ENCODE assay signal across 8 cellular contexts in genomic region chr11:110349109-110349996, GRCh38. TPM values are rescaled to one million over a fixed set of nuclear protein-coding genes. Genes with fewer than 3 reads are reported as not detected.
DNase-seq lines count a peak whose midpoint lies in the region; ATAC-seq, FAIRE-seq and TF ChIP-seq lines count a peak whose summit lies in the region.

No MANE protein-coding gene starts in this region.

- no peaks in the 10 kb centered on the region for H3K27me3 ChIP-seq in tibial nerve

- TF ChIP-seq CTCF in tibial nerve (IDR thresholded peaks at IDR 0.05) (no peak), glutamatergic neuron (IDR thresholded peaks at IDR 0.05; ENCODE audit: partially characterized antibody, unreplicated experiment) (no peak)

- no peaks in the 10 kb centered on the region for H3K36me3 Mint-ChIP-seq in glutamatergic neuron (ENCODE audit: unreplicated experiment)

- peak; percentile 96 for FAIRE-seq in GM18507 (lab: Jason Lieb, UNC)

- peaks cover 0 to 24% (median 6%) of the 10 kb centered on the region in 4 donors for H3K4me1 ChIP-seq in tibial nerve

- no peaks in the 10 kb centered on the region for H3K27me3 Mint-ChIP-seq in glutamatergic neuron (ENCODE audit: unreplicated experiment)

- H3K36me3 ChIP-seq in SK-N-MC (ENCODE audit: insufficient read depth, low read length) (no peaks in the 10 kb centered on the region), tibial nerve (no peaks in the 10 kb centered on the region)

- DNase-seq in GM18507 (ENCODE audit: extremely low spot score, insufficient read length, low read depth): peak; percentile 54
- no peak for DNase-seq in SK-N-MC (ENCODE audit: low read depth, low spot score)
- DNase-seq in foreskin melanocyte: peak; percentile 93
- DNase-seq in tibial nerve (ENCODE audit: low spot score in 2 of 2): no peak
- DNase-seq in HPDE6-E6E7 (ENCODE audit: extremely low spot score): no peak
- no peak for DNase-seq in glutamatergic neuron
- no peak for DNase-seq in HUDEP-2 (lab: John Stamatoyannopoulos, UW; ENCODE audit: unreplicated experiment in 76 of 76)

- no peak overlapping the region for H3K4me3 Mint-ChIP-seq in glutamatergic neuron (ENCODE audit: unreplicated experiment)

- TF ChIP-seq EP300 in tibial nerve (IDR thresholded peaks at IDR 0.05): no peak

- no peaks in the 10 kb centered on the region for H3K9me3 ChIP-seq in SK-N-MC (ENCODE audit: low read depth, low read length)
- H3K9me3 ChIP-seq in tibial nerve: no peaks in the 10 kb centered on the region

- TF ChIP-seq POLR2A in tibial nerve (IDR thresholded peaks at IDR 0.05): no peak

- no peaks in the 10 kb centered on the region for H3K9me3 Mint-ChIP-seq in glutamatergic neuron (ENCODE audit: unreplicated experiment)

- WGBS in tibial nerve, 2 donors: 33 to 34% methylated on average over 7 of the region's 7 CpGs

- no peak overlapping the region for H3K27ac Mint-ChIP-seq in glutamatergic neuron (ENCODE audit: unreplicated experiment)

- ATAC-seq in HG02571 (IDR thresholded peaks at IDR 0.05; ENCODE audit: unreplicated experiment): peak; percentile 78

- no peaks in the 10 kb centered on the region for H3K4me1 Mint-ChIP-seq in glutamatergic neuron (ENCODE audit: low read depth, unreplicated experiment)

- peak overlapping the region; percentile 67 for H3K27ac ChIP-seq in SK-N-MC
- peak overlapping the region; percentile 1 to 76 (median 60) for H3K27ac ChIP-seq in tibial nerve

- peak overlapping the region; percentile 4 for H3K9ac ChIP-seq in SK-N-MC (ENCODE audit: insufficient read length)

- H3K4me3 ChIP-seq in SK-N-MC (no peak overlapping the region), tibial nerve (no peak overlapping the region)

RNA-seq across cellular contexts. Expression of gene RDX, which starts 52.9 kb away (rescaled TPM):
- total RNA-seq in tibial nerve: 100 to 1,000 TPM in 1 of 4 donors, 10 to 100 TPM in 3; 59.8 to 120 (median 88.8) TPM
- total RNA-seq in glutamatergic neuron (ENCODE audit: unreplicated experiment): 71.7 TPM

Comparison
In these comparisons a context has a peak if more than half of its experiments do, and no peak if none do; other contexts are left out.
1. DNase-seq: peak in GM18507 (single experiment) and foreskin melanocyte (single experiment); none in SK-N-MC (single experiment), tibial nerve (0 of 2), HPDE6-E6E7 (single experiment), glutamatergic neuron (single experiment) and HUDEP-2 (0 of 76).